In the genomic region with DNA sequence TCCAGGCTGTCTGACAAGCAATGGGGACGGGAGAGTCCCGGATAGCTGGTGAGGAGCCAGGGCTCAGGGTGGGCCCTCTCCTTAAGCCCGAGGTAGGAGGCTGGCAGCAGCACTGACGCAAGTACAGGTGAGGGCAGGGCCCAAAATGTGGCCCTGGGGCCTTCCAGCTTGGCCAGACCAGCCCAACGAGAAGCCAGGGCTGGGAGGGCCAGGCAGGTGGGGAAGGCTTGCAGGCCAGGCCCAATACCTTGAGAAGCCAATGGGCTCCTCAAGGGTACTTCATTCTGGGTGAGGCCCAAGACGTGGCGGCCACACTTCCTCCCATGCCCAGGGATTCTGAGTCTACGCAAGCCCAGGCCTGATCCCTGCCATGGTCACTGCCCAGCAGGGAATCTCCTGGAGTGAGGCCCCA, we compare ENCODE assay signal across 25 cellular contexts. TPM values are rescaled to one million over a fixed set of nuclear protein-coding genes. Genes with fewer than 3 reads are reported as not detected.
DNase-seq lines count a peak whose midpoint lies in the region; ATAC-seq, FAIRE-seq and TF ChIP-seq lines count a peak whose summit lies in the region.
"Had no signal": no experiment of that assay in that cellular context is flagged by ENCODE, and none has a peak within 500 bp of the region (broad histone marks: within the 10 kb centered on the region; RNA-seq: fewer than 3 reads in every experiment).

No MANE protein-coding gene starts in this region.

- H3K27me3 ChIP-seq in lung (ENCODE audit: control insufficient read depth, insufficient read depth) (no peaks in the 10 kb centered on the region), upper lobe of left lung (no peaks in the 10 kb centered on the region)
- H3K27me3 ChIP-seq: thyroid gland had no signal

- H3K9me3 ChIP-seq in lung (ENCODE audit: control insufficient read depth in 2 of 2, insufficient read depth in 1 of 2, low read length in 1 of 2) (no peaks in the 10 kb centered on the region), upper lobe of left lung (no peaks in the 10 kb centered on the region)
- H3K9me3 ChIP-seq: thyroid gland had no signal

- H3K27ac ChIP-seq in lung (ENCODE audit: low read depth in 1 of 2, low read length in 1 of 2) (peak overlapping the region in 1 of 2 donors; percentile 43), upper lobe of left lung (peak overlapping the region; percentile 71 to 80 (median 78))
- H3K27ac ChIP-seq: C4-2B, GM23248, thyroid gland had no signal

- no peak for TF ChIP-seq POLR2A in upper lobe of left lung (IDR thresholded peaks at IDR 0.05)

- H3K36me3 Mint-ChIP-seq in chondrocyte (ENCODE audit: low read depth): no peaks in the 10 kb centered on the region
- H3K36me3 Mint-ChIP-seq: activated CD8-positive, alpha-beta memory T cell treated with anti-CD3 and anti-CD28 coated beads, Interleukin-2, amount 10 ng/mL, durations not matched to agents 7 days and 5 days; IgD-negative memory B cell; naive thymus-derived CD8-positive, alpha-beta T cell had no signal

- H3K9me3 Mint-ChIP-seq in chondrocyte (ENCODE audit: low read depth): no peaks in the 10 kb centered on the region
- H3K9me3 Mint-ChIP-seq: activated B cell treated with CpG ODN at 0.5 μM for 24 hours; activated T-cell treated with anti-CD3 and anti-CD28 coated beads, Interleukin-2, amount 50 U/mL, for 72 hours; IgD-negative memory B cell; naive thymus-derived CD8-positive, alpha-beta T cell; stimulated activated naive CD8-positive, alpha-beta T cell treated with anti-CD3 and anti-CD28 coated beads, Interleukin-15, Interleukin-2, amounts not matched to agents 100 ng/mL and 50 ng/mL, for 24 hours had no signal

- in situ Hi-C loops in GM13976 (cut with MboI; ENCODE audit: low sequenced_read_pairs, unreplicated experiment): no loop called here

- peak; percentile 4 for FAIRE-seq in HTR-8/SVneo (lab: Jason Lieb, UNC)

- WGBS in lung, 2 donors: 71 to 88% methylated on average over 7 to 8 of the region's 8 CpGs
- 65 to 93% methylated on average over 3 to 8 of the region's 8 CpGs for WGBS in upper lobe of left lung, 2 donors

- ATAC-seq in lung (ENCODE audit: insufficient read depth, low FRiP score) (peak; percentile 44), upper lobe of left lung (ENCODE audit: low FRiP score in 2 of 2) (peak; percentile 17 to 81), GM19035 (IDR thresholded peaks at IDR 0.05; ENCODE audit: unreplicated experiment) (no peak)
- ATAC-seq: activated CD8-positive, alpha-beta memory T cell treated with anti-CD3 and anti-CD28 coated beads, Interleukin-2, amount 10 ng/mL, durations not matched to agents 7 days and 5 days; activated T-cell treated with anti-CD3 and anti-CD28 coated beads, Interleukin-2, amount 50 U/mL, for 72 hours; left colon; naive thymus-derived CD8-positive, alpha-beta T cell had no signal

- TF ChIP-seq CTCF in chondrocyte (IDR thresholded peaks at IDR 0.05): no peak
- no peak for TF ChIP-seq CTCF in lung (IDR thresholded peaks at IDR 0.05; ENCODE audit: control extremely low read depth, extremely low read depth)
- TF ChIP-seq CTCF in upper lobe of left lung (IDR thresholded peaks at IDR 0.05): no peak
- no peak for TF ChIP-seq CTCF in GM13976 (IDR thresholded peaks at IDR 0.05; ENCODE audit: borderline replicate concordance, control extremely low read depth, extremely low read depth, insufficient read depth, missing control alignments)

- no peak overlapping the region for H3K27ac Mint-ChIP-seq in chondrocyte (ENCODE audit: unreplicated experiment)
- H3K27ac Mint-ChIP-seq: activated B cell treated with CpG ODN at 0.5 μM for 24 hours; activated CD8-positive, alpha-beta memory T cell treated with anti-CD3 and anti-CD28 coated beads, Interleukin-2, amount 10 ng/mL, durations not matched to agents 7 days and 5 days; activated T-cell treated with anti-CD3 and anti-CD28 coated beads, Interleukin-2, amount 50 U/mL, for 72 hours; IgD-negative memory B cell; stimulated activated naive CD8-positive, alpha-beta T cell treated with anti-CD3 and anti-CD28 coated beads, Interleukin-15, Interleukin-2, amounts not matched to agents 100 ng/mL and 50 ng/mL, for 24 hours had no signal

- H3K27me3 Mint-ChIP-seq in chondrocyte (ENCODE audit: low read depth): no peaks in the 10 kb centered on the region
- H3K27me3 Mint-ChIP-seq: activated CD8-positive, alpha-beta memory T cell treated with anti-CD3 and anti-CD28 coated beads, Interleukin-2, amount 10 ng/mL, durations not matched to agents 7 days and 5 days; stimulated activated naive CD8-positive, alpha-beta T cell treated with anti-CD3 and anti-CD28 coated beads, Interleukin-15, Interleukin-2, amounts not matched to agents 100 ng/mL and 50 ng/mL, for 24 hours had no signal

- H3K4me3 ChIP-seq in lung (no peak overlapping the region), upper lobe of left lung (no peak overlapping the region)
- H3K4me3 ChIP-seq: GM23248, thyroid gland had no signal

- no peak overlapping the region for H3K4me3 Mint-ChIP-seq in chondrocyte (ENCODE audit: unreplicated experiment)
- H3K4me3 Mint-ChIP-seq: activated B cell treated with CpG ODN at 0.5 μM for 24 hours; activated CD8-positive, alpha-beta memory T cell treated with anti-CD3 and anti-CD28 coated beads, Interleukin-2, amount 10 ng/mL, durations not matched to agents 7 days and 5 days; activated T-cell treated with anti-CD3 and anti-CD28 coated beads, Interleukin-2, amount 50 U/mL, for 72 hours; IgD-negative memory B cell; naive thymus-derived CD8-positive, alpha-beta T cell; stimulated activated naive CD8-positive, alpha-beta T cell treated with anti-CD3 and anti-CD28 coated beads, Interleukin-15, Interleukin-2, amounts not matched to agents 100 ng/mL and 50 ng/mL, for 24 hours had no signal

- no peaks in the 10 kb centered on the region for H3K36me3 ChIP-seq in lung (ENCODE audit: control insufficient read depth in 2 of 2, insufficient read depth in 2 of 2, low read length in 2 of 2)
- no peaks in the 10 kb centered on the region for H3K36me3 ChIP-seq in upper lobe of left lung
- H3K36me3 ChIP-seq: thyroid gland had no signal

- peaks cover 85% of the 10 kb centered on the region for H3K4me1 Mint-ChIP-seq in chondrocyte (ENCODE audit: low read depth)
- H3K4me1 Mint-ChIP-seq: activated B cell treated with CpG ODN at 0.5 μM for 24 hours; activated CD8-positive, alpha-beta memory T cell treated with anti-CD3 and anti-CD28 coated beads, Interleukin-2, amount 10 ng/mL, durations not matched to agents 7 days and 5 days; naive thymus-derived CD8-positive, alpha-beta T cell had no signal

- DNase-seq in HTR-8/SVneo (ENCODE audit: insufficient read length, low spot score) (no peak), chondrocyte (ENCODE audit: low spot score) (peak; percentile 69), lung (ENCODE audit: low spot score) (no peak), upper lobe of left lung (peak; percentile 62 to 71), GM13976 (ENCODE audit: low spot score) (no peak), NCI-H2196 treated with DMSO at 0.1 percent for 48 hours (lab: John Stamatoyannopoulos, UW; ENCODE audit: unreplicated experiment) (no peak)
- DNase-seq: activated B cell treated with CpG ODN at 0.5 μM for 24 hours; activated CD8-positive, alpha-beta memory T cell treated with anti-CD3 and anti-CD28 coated beads, Interleukin-2, amount 10 ng/mL, durations not matched to agents 7 days and 5 days; activated naive CD4-positive, alpha-beta T cell treated with Interleukin-2 at 50 U/mL for 16 hours; activated T-cell treated with anti-CD3 and anti-CD28 coated beads, Interleukin-2, amount 50 U/mL, for 72 hours; DND-41; effector CD4-positive, alpha-beta T cell; left colon; naive thymus-derived CD8-positive, alpha-beta T cell; NCI-H1092 treated with DMSO at 0.1 percent for 48 hours; NCI-H187 treated with DMSO at 0.1 percent for 48 hours; NCI-H526; NK-92 treated with Interleukin-12 subunit alpha and Interleukin-12 subunit beta, amount 100 ng/mL, for 24 hours; occipital lobe had no signal

- TF ChIP-seq EP300 in upper lobe of left lung (IDR thresholded peaks at IDR 0.05): no peak

- H3K4me1 ChIP-seq in lung (ENCODE audit: control insufficient read depth in 2 of 2, insufficient read depth in 2 of 2, low read length in 2 of 2): peaks cover 4 to 29% of the 10 kb centered on the region in 2 donors
- peaks cover 29 to 57% (median 46%) of the 10 kb centered on the region in 4 donors for H3K4me1 ChIP-seq in upper lobe of left lung

RNA-seq across cellular contexts. Expression of gene AMOTL2, which starts 37.2 kb away (rescaled TPM):
- total RNA-seq in chondrocyte (145 to 259 TPM (median 256 TPM) in 3 replicates), lung (100 to 1,000 TPM; 122 to 129 TPM), upper lobe of left lung (100 to 1,000 TPM in 5 of 6 donors, 10 to 100 TPM in 1; 73.3 to 179 (median 132) TPM)
- 10 to 100 TPM; 27.4 to 30.1 TPM for polyA plus RNA-seq in lung
- total RNA-seq: activated B cell treated with CpG ODN at 0.5 μM for 24 hours; activated CD8-positive, alpha-beta memory T cell treated with anti-CD3 and anti-CD28 coated beads, Interleukin-2, amount 10 ng/mL, durations not matched to agents 7 days and 5 days; naive thymus-derived CD8-positive, alpha-beta T cell had no signal
- polyA plus RNA-seq: IgD-negative memory B cell; naive thymus-derived CD8-positive, alpha-beta T cell had no signal

Comparison
In these comparisons a context has a peak if more than half of its experiments do, and no peak if none do; other contexts are left out.
1. DNase-seq: peak in chondrocyte (single experiment) and upper lobe of left lung (2 of 2); none in HTR-8/SVneo (single experiment), lung (single experiment), GM13976 (single experiment) and NCI-H2196 treated with DMSO at 0.1 percent for 48 hours (single experiment).